ENCODE assay signal across 8 cellular contexts in genomic region chr11:126359431-126360048, GRCh38. TPM values are rescaled to one million over a fixed set of nuclear protein-coding genes. Genes with fewer than 3 reads are reported as not detected.
DNase-seq lines count a peak whose midpoint lies in the region; ATAC-seq and TF ChIP-seq lines count a peak whose summit lies in the region.

No MANE protein-coding gene starts in this region.

- peaks cover 6 to 15% (median 11%) of the 10 kb centered on the region in 7 donors for H3K4me1 Mint-ChIP-seq in naive thymus-derived CD4-positive, alpha-beta T cell

- H3K4me1 ChIP-seq in Panc1 (ENCODE audit: control insufficient read depth, insufficient read depth, low read length), result peaks cover 53% of the 10 kb centered on the region
- peaks cover 6 to 12% of the 10 kb centered on the region in 2 donors for H3K4me1 ChIP-seq in naive thymus-derived CD4-positive, alpha-beta T cell (ENCODE audit: control insufficient read depth in 2 of 2, insufficient read depth in 2 of 2, low read length in 2 of 2)

- in situ Hi-C loops in Panc1 (cut with HindIII; ENCODE audit: low pct_unique_long_range_greater_than_20kb, low sequenced_read_pairs), result no loop called here

- no peak overlapping the region for H3K4me3 ChIP-seq in Panc1 (ENCODE audit: low read depth in 2 of 2, low read length in 2 of 2)
- H3K4me3 ChIP-seq in naive thymus-derived CD4-positive, alpha-beta T cell (ENCODE audit: low read length), result no peak overlapping the region

- H3K27ac Mint-ChIP-seq in naive thymus-derived CD4-positive, alpha-beta T cell, result no peak overlapping the region

- no peak for TF ChIP-seq CTCF in Panc1 (IDR thresholded peaks at IDR 0.05)

- CTCF ChIA-PET in Panc1 (lab: Charles Lee), result interaction anchor here (0.6 kb wide), 1 partner anchor 49 kb away, joined by 3 read pairs; no protein-coding TSS in a partner anchor
- CTCF ChIA-PET in naive thymus-derived CD4-positive, alpha-beta T cell (lab: Charles Lee), result no interaction called here

- intact Hi-C loops in Panc1 (cut with micrococcal nuclease; ENCODE audit: unreplicated experiment), result no loop called here
- intact Hi-C loops in naive thymus-derived CD4-positive, alpha-beta T cell (cut with micrococcal nuclease), result loop anchor here (5.0 to 10.0 kb wide), 2 partner anchors 472 to 475 kb away; partner anchors contain the start of gene HYLS1 (in 2 of the 2)

- ATAC-seq in Panc1 (no peak), GM21528 (IDR thresholded peaks at IDR 0.05; ENCODE audit: low FRiP score, unreplicated experiment) (no peak)
- no peak for ATAC-seq in naive thymus-derived CD4-positive, alpha-beta T cell

- H3K36me3 ChIP-seq in Panc1 (ENCODE audit: control insufficient read depth, insufficient read depth, low read length), result peaks cover 3% of the 10 kb centered on the region; the same call in 1 of the 2 replicates
- H3K36me3 ChIP-seq in naive thymus-derived CD4-positive, alpha-beta T cell (ENCODE audit: control insufficient read depth in 2 of 3, insufficient read depth in 3 of 3, low read length in 3 of 3), result no peaks in the 10 kb centered on the region

- H3K27me3 Mint-ChIP-seq in naive thymus-derived CD4-positive, alpha-beta T cell, result no peaks in the 10 kb centered on the region

- BruUV-seq in Panc1 (replicated peaks; lab: Mats Ljungman, UMichigan), result no TSS peak

- peaks cover 0 to 2% (median 0%) of the 10 kb centered on the region in 5 donors for H3K36me3 Mint-ChIP-seq in naive thymus-derived CD4-positive, alpha-beta T cell

- H3K9me3 ChIP-seq in Panc1 (ENCODE audit: control insufficient read depth, insufficient read depth, low read depth, low read length), result no peaks in the 10 kb centered on the region
- no peaks in the 10 kb centered on the region for H3K9me3 ChIP-seq in naive thymus-derived CD4-positive, alpha-beta T cell (ENCODE audit: control insufficient read depth in 2 of 3, low read length in 3 of 3)

- POLR2A ChIA-PET in Panc1 (lab: Charles Lee), result no interaction called here
- POLR2A ChIA-PET in naive thymus-derived CD4-positive, alpha-beta T cell (lab: Charles Lee), result interaction anchor here (0.7 kb wide), 1 partner anchor 12 kb away, joined by 3 read pairs; no protein-coding TSS in a partner anchor

- H3K27ac ChIP-seq in Panc1 (ENCODE audit: low read length), result 0 out of 2 replicates have a peak overlapping the region, but pooled peaks have one; percentile 48
- H3K27ac ChIP-seq in naive thymus-derived CD4-positive, alpha-beta T cell (ENCODE audit: low read depth, low read length), result no peak overlapping the region

- H3K9me3 Mint-ChIP-seq in naive thymus-derived CD4-positive, alpha-beta T cell, result no peaks in the 10 kb centered on the region

- peak; percentile 82 for DNase-seq in COLO829 (ENCODE audit: low spot score)
- DNase-seq in Panc1 (ENCODE audit: low read depth, low spot score), result no peak
- peak; percentile 76 for DNase-seq in fibroblast of the conjunctiva (ENCODE audit: low read depth)
- peak; percentile 60 for DNase-seq in pons (ENCODE audit: low spot score)
- DNase-seq in SW 1271 (lab: John Stamatoyannopoulos, UW), result no peak
- DNase-seq in naive thymus-derived CD4-positive, alpha-beta T cell, result no peak
- DNase-seq in NAMALWA (ENCODE audit: low spot score), result no peak

- H3K4me3 Mint-ChIP-seq in naive thymus-derived CD4-positive, alpha-beta T cell, result no peak overlapping the region

- H3K27me3 ChIP-seq in Panc1 (ENCODE audit: control insufficient read depth, insufficient read depth, low read length), result no peaks in the 10 kb centered on the region
- no peaks in the 10 kb centered on the region for H3K27me3 ChIP-seq in naive thymus-derived CD4-positive, alpha-beta T cell (ENCODE audit: control insufficient read depth in 2 of 2, insufficient read depth in 2 of 2, low read length in 2 of 2)

RNA-seq across cellular contexts. Expression of gene ST3GAL4, which starts 4.1 kb away (rescaled TPM):
- total RNA-seq in Panc1 (2021; ENCODE audit: unreplicated experiment), result 56.6 TPM
- polyA plus RNA-seq in Panc1 (2012; ENCODE audit: insufficient read length), result 51.1 TPM
- total RNA-seq in naive thymus-derived CD4-positive, alpha-beta T cell, result 10 to 100 TPM in 1 of 5 experiments, 1 to 10 TPM in 4; 2.7 to 13.4 (median 4.7) TPM
- polyA plus RNA-seq in naive thymus-derived CD4-positive, alpha-beta T cell, result 1 to 10 TPM; 4.0 to 4.1 TPM

RNA-seq across cellular contexts. Expression of gene DCPS, which starts 55.7 kb away (rescaled TPM):
- 34.8 TPM for total RNA-seq in Panc1 (2021; ENCODE audit: unreplicated experiment)
- polyA plus RNA-seq in Panc1 (2012; ENCODE audit: insufficient read length), result 52.2 TPM
- 10 to 100 TPM; 11.0 to 37.2 (median 17.4) TPM for total RNA-seq in naive thymus-derived CD4-positive, alpha-beta T cell
- 10 to 100 TPM; 37.9 to 39.2 TPM for polyA plus RNA-seq in naive thymus-derived CD4-positive, alpha-beta T cell

Comparison
In these comparisons a context has a peak if more than half of its experiments do, and no peak if none do; other contexts are left out.
1. DNase-seq: peak in COLO829 (single experiment), fibroblast of the conjunctiva (single experiment) and pons (single experiment); none in Panc1 (single experiment), SW 1271 (0 of 2), naive thymus-derived CD4-positive, alpha-beta T cell (0 of 9) and NAMALWA (single experiment).